26 cellular contexts compared by ENCODE assay signal in the genomic region with DNA sequence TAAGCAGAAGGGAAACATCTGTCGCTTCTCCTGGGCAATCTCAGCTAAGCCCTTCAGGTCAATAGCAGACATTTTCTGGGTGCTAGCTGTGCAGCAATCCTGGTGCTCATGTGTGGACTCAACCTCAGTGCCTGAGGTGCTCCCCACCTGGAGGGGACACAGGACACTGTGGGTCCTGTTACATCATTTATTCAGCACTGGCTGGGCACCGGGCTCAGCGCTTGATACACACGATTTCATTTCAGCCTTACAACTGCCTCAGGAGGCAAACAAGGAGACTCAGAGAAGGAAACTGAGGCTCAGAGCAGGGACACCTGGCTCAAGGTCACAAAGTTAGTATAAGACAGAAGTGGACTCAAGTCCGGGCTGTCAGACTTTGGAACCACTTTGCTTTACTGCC. TPM values are rescaled to one million over a fixed set of nuclear protein-coding genes. Genes with fewer than 3 reads are reported as not detected.
DNase-seq lines count a peak whose midpoint lies in the region; ATAC-seq lines count a peak whose summit lies in the region.
"Had no signal": no experiment of that assay in that cellular context is flagged by ENCODE, and none has a peak within 500 bp of the region (broad histone marks: within the 10 kb centered on the region; RNA-seq: fewer than 3 reads in every experiment).

No MANE protein-coding gene starts in this region.

- no peaks in the 10 kb centered on the region for H3K9me3 ChIP-seq in T-helper 17 cell (ENCODE audit: control insufficient read depth, low read length, poor library complexity, severe bottlenecking)

- no peaks in the 10 kb centered on the region for H3K9me3 Mint-ChIP-seq in activated T-helper 2 cell treated with anti-CD3 and anti-CD28 coated beads, Interferon-gamma antibody, Interleukin-2, Interleukin-4, amounts not matched to agents 10 μg/mL and 5 μg/mL and 100 μg/mL, durations not matched to agents 14 hours and 24 hours and 36 hours
- H3K9me3 Mint-ChIP-seq: CD8-positive, alpha-beta T cell had no signal

- ATAC-seq in T-helper 17 cell = no peak
- ATAC-seq: CD8-positive, alpha-beta T cell; K562 had no signal

- intact Hi-C loops in activated T-helper 2 cell treated with anti-CD3 and anti-CD28 coated beads, Interferon-gamma antibody, Interleukin-2, Interleukin-4, amounts not matched to agents 10 μg/mL and 5 μg/mL and 100 μg/mL, durations not matched to agents 14 hours and 24 hours and 36 hours (cut with micrococcal nuclease) = no loop called here

- no peaks in the 10 kb centered on the region for H3K27me3 Mint-ChIP-seq in activated T-helper 2 cell treated with anti-CD3 and anti-CD28 coated beads, Interferon-gamma antibody, Interleukin-2, Interleukin-4, amounts not matched to agents 10 μg/mL and 5 μg/mL and 100 μg/mL, durations not matched to agents 14 hours and 24 hours and 36 hours (ENCODE audit: low read depth)
- peaks cover 41% of the 10 kb centered on the region for H3K27me3 Mint-ChIP-seq in T-helper 17 cell

- no peak overlapping the region for H3K4me3 Mint-ChIP-seq in activated T-helper 2 cell treated with anti-CD3 and anti-CD28 coated beads, Interferon-gamma antibody, Interleukin-2, Interleukin-4, amounts not matched to agents 10 μg/mL and 5 μg/mL and 100 μg/mL, durations not matched to agents 14 hours and 24 hours and 36 hours (ENCODE audit: low read depth)
- no peak overlapping the region for H3K4me3 Mint-ChIP-seq in T-helper 17 cell
- H3K4me3 Mint-ChIP-seq: B cell; CD8-positive, alpha-beta T cell had no signal

- H3K4me1 Mint-ChIP-seq in activated T-helper 2 cell treated with anti-CD3 and anti-CD28 coated beads, Interferon-gamma antibody, Interleukin-2, Interleukin-4, amounts not matched to agents 10 μg/mL and 5 μg/mL and 100 μg/mL, durations not matched to agents 14 hours and 24 hours and 36 hours (ENCODE audit: low read depth) = no peaks in the 10 kb centered on the region
- H3K4me1 Mint-ChIP-seq in T-helper 17 cell = peaks cover 5% of the 10 kb centered on the region
- H3K4me1 Mint-ChIP-seq: B cell had no signal

- no peaks in the 10 kb centered on the region for H3K36me3 Mint-ChIP-seq in activated T-helper 2 cell treated with anti-CD3 and anti-CD28 coated beads, Interferon-gamma antibody, Interleukin-2, Interleukin-4, amounts not matched to agents 10 μg/mL and 5 μg/mL and 100 μg/mL, durations not matched to agents 14 hours and 24 hours and 36 hours (ENCODE audit: low read depth)
- peaks cover 2% of the 10 kb centered on the region for H3K36me3 Mint-ChIP-seq in T-helper 17 cell (ENCODE audit: low read depth)
- H3K36me3 Mint-ChIP-seq: CD8-positive, alpha-beta T cell had no signal

- DNase-seq in NCI-H2171 treated with DMSO at 0.1 percent for 48 hours (lab: John Stamatoyannopoulos, UW) (peak; percentile 44), NCI-H2171 (lab: John Stamatoyannopoulos, UW) (no peak), islet precursor cell (peak; percentile 26), T-helper 17 cell (no peak)
- peak; percentile 3 for DNase-seq in activated T-helper 2 cell treated with anti-CD3 and anti-CD28 coated beads, Interferon-gamma antibody, Interleukin-2, Interleukin-4, amounts not matched to agents 10 μg/mL and 5 μg/mL and 100 μg/mL, durations not matched to agents 14 hours and 24 hours and 36 hours (ENCODE audit: low spot score)
- peak; percentile 10 for DNase-seq in stimulated activated CD8-positive, alpha-beta memory T cell treated with anti-CD3 and anti-CD28 coated beads, Interleukin-4, amount 100 ng/mL, for 48 hours
- DNase-seq in activated effector memory CD4-positive, alpha-beta T cell treated with Interleukin-2 at 50 U/mL for 16 hours = no peak
- no peak for DNase-seq in activated CD4-positive, CD25-positive, alpha-beta regulatory T cell (lab: John Stamatoyannopoulos, UW)
- DNase-seq: DMS 273 treated with DMSO at 0.1 percent for 48 hours, DMS79, EL, GDM1, Kasumi-1, NCI-H1092 treated with DMSO at 0.1 percent for 48 hours, NCI-H1436, NCI-H187, NCI-H2081 treated with DMSO at 0.1 percent for 48 hours, NCI-H524 treated with DMSO at 0.1 percent for 48 hours, NCI-H774, RPMI8226, SHP77 had no signal

- H3K27ac Mint-ChIP-seq in activated T-helper 2 cell treated with anti-CD3 and anti-CD28 coated beads, Interferon-gamma antibody, Interleukin-2, Interleukin-4, amounts not matched to agents 10 μg/mL and 5 μg/mL and 100 μg/mL, durations not matched to agents 14 hours and 24 hours and 36 hours = no peak overlapping the region
- H3K27ac Mint-ChIP-seq in T-helper 17 cell = no peak overlapping the region
- H3K27ac Mint-ChIP-seq: B cell; CD8-positive, alpha-beta T cell had no signal

RNA-seq across cellular contexts. Expression of gene MARCO, which starts 46.7 kb away (rescaled TPM):
- total RNA-seq in activated T-helper 2 cell treated with anti-CD3 and anti-CD28 coated beads, Interferon-gamma antibody, Interleukin-2, Interleukin-4, amounts not matched to agents 10 μg/mL and 5 μg/mL and 100 μg/mL, durations not matched to agents 14 hours and 24 hours and 36 hours = not detected in 2 replicates
- total RNA-seq in T-helper 17 cell = not detected
- total RNA-seq: B cell; CD8-positive, alpha-beta T cell; M059J; SK-MEL-5 had no signal

Comparison
In these comparisons a context has a peak if more than half of its experiments do, and no peak if none do; other contexts are left out.
1. DNase-seq: peak in NCI-H2171 treated with DMSO at 0.1 percent for 48 hours (single experiment), activated T-helper 2 cell treated with anti-CD3 and anti-CD28 coated beads, Interferon-gamma antibody, Interleukin-2, Interleukin-4, amounts not matched to agents 10 μg/mL and 5 μg/mL and 100 μg/mL, durations not matched to agents 14 hours and 24 hours and 36 hours (single experiment), islet precursor cell (single experiment) and stimulated activated CD8-positive, alpha-beta memory T cell treated with anti-CD3 and anti-CD28 coated beads, Interleukin-4, amount 100 ng/mL, for 48 hours (single experiment); none in NCI-H2171 (single experiment), activated effector memory CD4-positive, alpha-beta T cell treated with Interleukin-2 at 50 U/mL for 16 hours (single experiment), T-helper 17 cell (0 of 3) and activated CD4-positive, CD25-positive, alpha-beta regulatory T cell (0 of 4).